ENCODE assay signal across 32 cellular contexts in the genomic region with DNA sequence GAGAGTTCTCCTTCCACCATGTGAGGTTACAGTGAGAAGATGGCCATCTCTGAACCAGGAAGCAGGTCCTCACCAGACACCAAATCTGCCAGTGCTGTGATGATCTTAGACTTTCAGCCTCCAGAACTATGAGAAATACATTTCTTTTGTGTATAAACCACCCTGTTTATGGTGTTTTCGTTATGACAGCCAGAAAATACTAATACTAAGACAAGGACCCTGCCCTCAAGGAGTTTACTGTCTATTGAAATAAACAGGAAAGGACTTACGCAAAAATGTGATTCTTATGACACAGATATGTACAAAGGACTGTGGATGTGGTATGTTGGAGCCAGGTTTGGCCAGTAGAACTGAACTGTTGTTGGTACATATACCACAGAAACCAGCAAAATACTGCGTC.
"Had no signal": no experiment of that assay in that cellular context is flagged by ENCODE, and none has a peak within 500 bp of the region (broad histone marks: within the 10 kb centered on the region; RNA-seq: fewer than 3 reads in every experiment).

No MANE protein-coding gene starts in this region.

- H3K36me3 ChIP-seq: ascending aorta, cardiac muscle cell, WERI-Rb-1 had no signal

- H3K9me3 ChIP-seq: ascending aorta had no signal

- H3K4me3 ChIP-seq: ascending aorta, cardiac muscle cell had no signal

- FAIRE-seq: bronchial epithelial cell, TTC549 had no signal

- DNase-seq: activated CD4-positive, alpha-beta memory T cell treated with anti-CD3 and anti-CD28 coated beads, Interleukin-2, amount 10 ng/mL, durations not matched to agents 7 days and 5 days; activated CD4-positive, alpha-beta T cell treated with anti-CD3 and anti-CD28 coated beads for 1 hour; activated CD4-positive, alpha-beta T cell treated with anti-CD3 and anti-CD28 coated beads for 36 hours; activated CD4-positive, alpha-beta T cell treated with anti-CD3 and anti-CD28 coated beads for 48 hours; activated CD4-positive, alpha-beta T cell treated with anti-CD3 and anti-CD28 coated beads, Interleukin-2, amount 10 ng/mL, durations not matched to agents 7 days and 5 days; activated CD4-positive, alpha-beta T cell treated with anti-CD3 and anti-CD28 coated beads, Interleukin-2, amount 50 U/mL, for 48 hours; activated CD4-positive, CD25-positive, alpha-beta regulatory T cell; activated CD8-positive, alpha-beta memory T cell treated with anti-CD3 and anti-CD28 coated beads for 24 hours; activated CD8-positive, alpha-beta memory T cell treated with anti-CD3 and anti-CD28 coated beads, Interleukin-2, amount 10 ng/mL, durations not matched to agents 7 days and 5 days; activated CD8-positive, alpha-beta memory T cell treated with anti-CD3 and anti-CD28 coated beads, Interleukin-2, amount 50 U/mL, for 48 hours; activated CD8-positive, alpha-beta T cell treated with anti-CD3 and anti-CD28 coated beads, Interleukin-2, amount 10 ng/mL, durations not matched to agents 7 days and 5 days; activated effector memory CD4-positive, alpha-beta T cell treated with Interleukin-2 at 50 U/mL for 16 hours; activated gamma-delta T cell; activated naive CD4-positive, alpha-beta T cell treated with anti-CD3 and anti-CD28 coated beads, Interleukin-2, amount 10 ng/mL, durations not matched to agents 7 days and 5 days; activated naive CD4-positive, alpha-beta T cell treated with Interleukin-2 at 50 U/mL for 16 hours; activated naive CD8-positive, alpha-beta T cell treated with anti-CD3 and anti-CD28 coated beads, Interleukin-2, amount 10 ng/mL, durations not matched to agents 7 days and 5 days; activated naive CD8-positive, alpha-beta T cell treated with anti-CD3 and anti-CD28 coated beads, Interleukin-2, amount 50 U/mL, for 24 hours; activated T-cell treated with anti-CD3 and anti-CD28 coated beads, Interleukin-2, amount 50 U/mL, for 24 hours; activated T-cell treated with anti-CD3 and anti-CD28 coated beads, Interleukin-2, amount 50 U/mL, for 48 hours; amygdala; anterior cingulate cortex; caudate nucleus; T-helper 1 cell; T-helper 2 cell; T-helper 9 cell; WERI-Rb-1 had no signal

- ATAC-seq: activated CD4-positive, alpha-beta T cell treated with anti-CD3 and anti-CD28 coated beads for 36 hours; activated CD4-positive, CD25-positive, alpha-beta regulatory T cell treated with anti-CD3 and anti-CD28 coated beads, Interleukin-2, amount 50 U/mL, for 24 hours; activated CD8-positive, alpha-beta memory T cell treated with anti-CD3 and anti-CD28 coated beads, Interleukin-2, amount 10 ng/mL, durations not matched to agents 7 days and 5 days; activated CD8-positive, alpha-beta T cell treated with anti-CD3 and anti-CD28 coated beads, Interleukin-2, amount 10 ng/mL, durations not matched to agents 7 days and 5 days; activated naive CD8-positive, alpha-beta T cell treated with anti-CD3 and anti-CD28 coated beads, Interleukin-2, amount 50 U/mL, for 24 hours; WTC11 had no signal

- H3K27ac ChIP-seq: ascending aorta, cardiac muscle cell, WERI-Rb-1 had no signal

- H3K27me3 ChIP-seq: ascending aorta, cardiac muscle cell had no signal
